Comparison of ENCODE assay signal across 14 cellular contexts in genomic region chr6:5464096-5464885, GRCh38.
"Had no signal": no experiment of that assay in that cellular context is flagged by ENCODE, and none has a peak within 500 bp of the region (broad histone marks: within the 10 kb centered on the region; RNA-seq: fewer than 3 reads in every experiment).

No MANE protein-coding gene starts in this region.

- DNase-seq: activated CD4-positive, alpha-beta T cell treated with anti-CD3 and anti-CD28 coated beads, Interleukin-2, amount 50 U/mL, for 4 hours; activated CD4-positive, CD25-positive, alpha-beta regulatory T cell treated with anti-CD3 and anti-CD28 coated beads, Interleukin-2, amount 50 U/mL, for 72 hours; activated CD8-positive, alpha-beta memory T cell treated with anti-CD3 and anti-CD28 coated beads, Interleukin-2, amount 10 ng/mL, durations not matched to agents 7 days and 5 days; activated naive CD4-positive, alpha-beta T cell treated with anti-CD3 and anti-CD28 coated beads, Interleukin-2, amount 50 U/mL, for 16 hours; activated T-cell treated with anti-CD3 and anti-CD28 coated beads, Interleukin-2, amount 50 U/mL, for 1 hour; adrenal gland; cerebellar nuclear complex; dermis blood vessel endothelial cell; heart left ventricle; left colon; lower lobe of right lung; ovary had no signal

- H3K4me3 ChIP-seq: adrenal gland, heart left ventricle, lower lobe of right lung, ovary had no signal

- ATAC-seq: activated CD8-positive, alpha-beta memory T cell treated with anti-CD3 and anti-CD28 coated beads, Interleukin-2, amount 10 ng/mL, durations not matched to agents 7 days and 5 days; heart left ventricle; left colon; lower lobe of right lung; sciatic nerve; stimulated activated effector memory CD8-positive, alpha-beta T cell treated with anti-CD3 and anti-CD28 coated beads, Interleukin-12 subunit alpha, Interleukin-12 subunit beta, amount 100 ng/mL, for 72 hours had no signal
